ENCODE assay signal across 9 cellular contexts in the genomic region with DNA sequence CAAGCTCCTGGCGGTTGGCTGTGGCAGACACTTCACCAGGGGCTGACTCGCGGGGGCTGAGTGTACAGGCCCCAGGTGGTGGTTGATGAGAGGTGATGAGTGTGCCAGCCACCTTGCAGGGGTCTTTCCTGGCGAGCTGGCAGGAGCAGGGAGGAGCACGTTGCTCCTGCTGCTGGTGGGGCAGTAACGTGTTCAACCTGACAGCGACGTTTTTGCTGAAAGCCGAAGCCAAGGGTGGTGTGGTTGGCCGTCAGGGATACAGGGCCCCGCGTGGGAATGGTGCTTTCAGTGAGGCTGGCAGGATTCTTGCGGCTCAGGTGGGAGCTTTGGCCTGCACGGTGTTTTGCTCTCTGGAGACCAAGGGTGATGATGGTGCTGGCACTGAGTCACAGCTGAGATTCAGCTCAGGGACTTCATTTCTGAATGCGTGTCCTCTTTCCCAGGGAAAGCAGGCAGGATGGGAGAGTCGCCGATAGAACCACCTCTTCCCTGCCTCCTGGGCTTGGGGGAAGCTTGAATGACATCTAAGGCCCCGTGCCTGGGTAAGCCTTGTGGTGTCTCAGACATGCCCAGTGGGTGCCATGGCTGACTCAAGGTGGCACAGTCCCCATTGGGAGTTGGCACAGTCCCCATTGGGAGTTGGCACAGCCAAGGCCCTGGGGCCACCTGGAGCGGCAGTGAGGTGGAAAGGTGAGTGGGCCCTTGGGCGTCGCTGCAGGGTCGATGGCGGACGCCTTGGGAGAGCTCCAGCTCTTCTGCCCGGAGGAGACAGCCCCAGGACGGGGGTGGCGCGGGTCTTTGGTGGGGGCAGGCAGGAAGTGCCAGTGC. TPM values are rescaled to one million over a fixed set of nuclear protein-coding genes. Genes with fewer than 3 reads are reported as not detected.
A peak's percentile ranks its signal among the peaks of the same experiment; 100 is the strongest.
DNase-seq lines count a peak whose midpoint lies in the region; ATAC-seq and TF ChIP-seq lines count a peak whose summit lies in the region.
"Had no signal": no experiment of that assay in that cellular context is flagged by ENCODE, and none has a peak within 500 bp of the region (broad histone marks: within the 10 kb centered on the region; RNA-seq: fewer than 3 reads in every experiment).

No MANE protein-coding gene starts in this region.

- H3K36me3 Mint-ChIP-seq in naive thymus-derived CD4-positive, alpha-beta T cell: peaks cover 0 to 19% (median 7%) of the 10 kb centered on the region in 5 donors
- H3K36me3 Mint-ChIP-seq: IgD-negative memory B cell had no signal

- CTCF ChIA-PET in naive thymus-derived CD4-positive, alpha-beta T cell (lab: Charles Lee): no interaction called here

- TF ChIP-seq CTCF in left ventricle myocardium inferior (IDR thresholded peaks at IDR 0.05; ENCODE audit: borderline replicate concordance) (no peak), uterus (IDR thresholded peaks at IDR 0.05) (no peak)

- no peak for ATAC-seq in left cardiac atrium
- ATAC-seq in naive thymus-derived CD4-positive, alpha-beta T cell: no peak
- ATAC-seq in GM21515 (IDR thresholded peaks at IDR 0.05; ENCODE audit: unreplicated experiment): no peak
- no peak for ATAC-seq in GM19328 (IDR thresholded peaks at IDR 0.05; ENCODE audit: unreplicated experiment)

- DNase-seq in left ventricle myocardium inferior (no peak), left cardiac atrium (no peak), uterus (no peak), HCEC 1CT (no peak)
- DNase-seq in naive thymus-derived CD4-positive, alpha-beta T cell: no peak

- H3K9me3 ChIP-seq in left ventricle myocardium inferior (replicated peaks): no peaks in the 10 kb centered on the region
- no peaks in the 10 kb centered on the region for H3K9me3 ChIP-seq in endocrine pancreas (ENCODE audit: control insufficient read depth, low read length)
- no peaks in the 10 kb centered on the region for H3K9me3 ChIP-seq in naive thymus-derived CD4-positive, alpha-beta T cell (ENCODE audit: control insufficient read depth in 2 of 3, low read length in 3 of 3)
- H3K9me3 ChIP-seq in uterus: no peaks in the 10 kb centered on the region

- H3K27me3 ChIP-seq in left ventricle myocardium inferior (ENCODE audit: low read depth) (no peaks in the 10 kb centered on the region), endocrine pancreas (ENCODE audit: control insufficient read depth, insufficient read depth, low read length) (no peaks in the 10 kb centered on the region), uterus (no peaks in the 10 kb centered on the region)
- H3K27me3 ChIP-seq in naive thymus-derived CD4-positive, alpha-beta T cell (ENCODE audit: control insufficient read depth in 2 of 2, insufficient read depth in 2 of 2, low read length in 2 of 2): no peaks in the 10 kb centered on the region

- peak overlapping the region; percentile 80 for H3K27ac ChIP-seq in left ventricle myocardium inferior (replicated peaks)
- H3K27ac ChIP-seq in naive thymus-derived CD4-positive, alpha-beta T cell (ENCODE audit: low read depth, low read length): peak overlapping the region; percentile 7
- peak overlapping the region; percentile 78 to 86 for H3K27ac ChIP-seq in uterus

- peak overlapping the region in 2 of 10 donors; percentile 39 to 55 for H3K4me3 Mint-ChIP-seq in naive thymus-derived CD4-positive, alpha-beta T cell

- peaks cover 0 to 2% (median 0%) of the 10 kb centered on the region in 11 donors for H3K9me3 Mint-ChIP-seq in naive thymus-derived CD4-positive, alpha-beta T cell
- H3K9me3 Mint-ChIP-seq: IgD-negative memory B cell had no signal

- POLR2A ChIA-PET in naive thymus-derived CD4-positive, alpha-beta T cell (lab: Charles Lee): interaction anchor here (0.6 to 0.7 kb wide), 2 partner anchors 25 to 50 kb away, joined by 3 read pairs; no protein-coding TSS in a partner anchor

- H3K4me3 ChIP-seq in left ventricle myocardium inferior (peak overlapping the region; percentile 46), endocrine pancreas (ENCODE audit: control insufficient read depth, insufficient read depth, low read length) (no peak overlapping the region), uterus (peak overlapping the region in 1 of 2 donors; percentile 5)
- no peak overlapping the region for H3K4me3 ChIP-seq in naive thymus-derived CD4-positive, alpha-beta T cell (ENCODE audit: low read length)

- intact Hi-C loops in left ventricle myocardium inferior (cut with micrococcal nuclease): no loop called here
- intact Hi-C loops in left cardiac atrium (cut with DNase I): no loop called here
- intact Hi-C loops in naive thymus-derived CD4-positive, alpha-beta T cell (cut with micrococcal nuclease): no loop called here
- intact Hi-C loops in uterus (cut with DNase I; ENCODE audit: low total_unique reads): no loop called here

- no peaks in the 10 kb centered on the region for H3K27me3 Mint-ChIP-seq in naive thymus-derived CD4-positive, alpha-beta T cell
- H3K27me3 Mint-ChIP-seq: IgD-negative memory B cell had no signal

- peak overlapping the region; percentile 20 for H3K9ac ChIP-seq in endocrine pancreas (ENCODE audit: control insufficient read depth, insufficient read depth, low read length)

- H3K27ac Mint-ChIP-seq in naive thymus-derived CD4-positive, alpha-beta T cell: peak overlapping the region in 3 of 9 donors; percentile 14 to 84 (median 70)

- TF ChIP-seq POLR2A in uterus (IDR thresholded peaks at IDR 0.05): no peak

- H3K4me1 Mint-ChIP-seq in naive thymus-derived CD4-positive, alpha-beta T cell: peaks cover 22 to 69% (median 50%) of the 10 kb centered on the region in 7 donors

- H3K36me3 ChIP-seq in left ventricle myocardium inferior (peaks cover 29% of the 10 kb centered on the region), endocrine pancreas (ENCODE audit: control insufficient read depth, insufficient read depth, low read length) (no peaks in the 10 kb centered on the region), uterus (no peaks in the 10 kb centered on the region)
- H3K36me3 ChIP-seq in naive thymus-derived CD4-positive, alpha-beta T cell (ENCODE audit: control insufficient read depth in 2 of 3, insufficient read depth in 3 of 3, low read length in 3 of 3): peaks cover 5 to 73% (median 21%) of the 10 kb centered on the region in 3 experiments

- H3K4me1 ChIP-seq in left ventricle myocardium inferior: peaks cover 84% of the 10 kb centered on the region
- H3K4me1 ChIP-seq in endocrine pancreas (ENCODE audit: control insufficient read depth, insufficient read depth, low read length): no peaks in the 10 kb centered on the region
- peaks cover 20 to 23% of the 10 kb centered on the region in 2 donors for H3K4me1 ChIP-seq in naive thymus-derived CD4-positive, alpha-beta T cell (ENCODE audit: control insufficient read depth in 2 of 2, insufficient read depth in 2 of 2, low read length in 2 of 2)
- H3K4me1 ChIP-seq in uterus: peaks cover 11 to 51% of the 10 kb centered on the region in 2 donors

RNA-seq across cellular contexts. Expression of gene DAZAP1, which starts 8.8 kb away (rescaled TPM):
- total RNA-seq in left ventricle myocardium inferior (81.8 TPM), left cardiac atrium (10 to 100 TPM; 74.1 to 95.7 TPM), uterus (100 to 1,000 TPM in 1 of 4 donors, 10 to 100 TPM in 1, 1 to 10 TPM in 2; 1.2 to 102 (median 23.8) TPM)
- total RNA-seq in naive thymus-derived CD4-positive, alpha-beta T cell: 100 to 1,000 TPM; 129 to 227 (median 144) TPM
- polyA plus RNA-seq in naive thymus-derived CD4-positive, alpha-beta T cell: 1 to 10 TPM; 5.0 to 5.7 TPM

RNA-seq across cellular contexts. Expression of gene GAMT, which starts 14.9 kb away (rescaled TPM):
- total RNA-seq in left ventricle myocardium inferior (77.0 TPM), left cardiac atrium (10 to 100 TPM; 36.0 to 48.1 TPM), uterus (10 to 100 TPM in 2 of 4 donors, 1 to 10 TPM in 2; 3.3 to 14.4 (median 8.4) TPM)
- total RNA-seq in naive thymus-derived CD4-positive, alpha-beta T cell: 10 to 100 TPM; 10.9 to 24.2 (median 17.5) TPM
- 10 to 100 TPM; 29.3 to 32.3 TPM for polyA plus RNA-seq in naive thymus-derived CD4-positive, alpha-beta T cell

RNA-seq across cellular contexts. Expression of gene RPS15, which starts 22.0 kb away (rescaled TPM):
- total RNA-seq in left ventricle myocardium inferior (588 TPM), left cardiac atrium (100 to 1,000 TPM; 714 to 737 TPM), uterus (1,000 to 10,000 TPM in 3 of 4 donors, 100 to 1,000 TPM in 1; 648 to 5,728 (median 1,854) TPM)
- 1,000 to 10,000 TPM; 1,300 to 2,097 (median 2,012) TPM for total RNA-seq in naive thymus-derived CD4-positive, alpha-beta T cell
- polyA plus RNA-seq in naive thymus-derived CD4-positive, alpha-beta T cell: 1,000 to 10,000 TPM; 3,657 to 3,761 TPM

RNA-seq across cellular contexts. Expression of gene NDUFS7, which starts 32.5 kb away (rescaled TPM):
- total RNA-seq in left ventricle myocardium inferior (380 TPM), left cardiac atrium (100 to 1,000 TPM; 240 to 267 TPM), uterus (10 to 100 TPM; 39.2 to 65.5 (median 42.1) TPM)
- 100 to 1,000 TPM in 1 of 5 experiments, 10 to 100 TPM in 4; 48.4 to 101 (median 68.0) TPM for total RNA-seq in naive thymus-derived CD4-positive, alpha-beta T cell
- 100 to 1,000 TPM; 182 to 232 TPM for polyA plus RNA-seq in naive thymus-derived CD4-positive, alpha-beta T cell

RNA-seq across cellular contexts. Expression of gene APC2, which starts 33.7 kb away (rescaled TPM):
- 0.22 TPM for total RNA-seq in left ventricle myocardium inferior
- under 1 TPM; 0.18 to 0.21 TPM for total RNA-seq in left cardiac atrium
- total RNA-seq in naive thymus-derived CD4-positive, alpha-beta T cell: under 1 TPM; 0.05 to 0.24 (median 0.10) TPM
- polyA plus RNA-seq in naive thymus-derived CD4-positive, alpha-beta T cell: under 1 TPM; 0.01 to 0.05 TPM
- 1 to 10 TPM in 1 of 4 donors, under 1 TPM in 2, not detected in 1; 0.12 to 3.5 (median 0.77) TPM for total RNA-seq in uterus

Comparison
In these comparisons a context has a peak if more than half of its experiments do, and no peak if none do; other contexts are left out.
1. H3K27ac ChIP-seq: peak in every context shown above with its lines; median percentile 82 in uterus; 80 in left ventricle myocardium inferior; 7 in naive thymus-derived CD4-positive, alpha-beta T cell.